ENCODE assay signal across 20 cellular contexts in genomic region chr2:10084956-10085851, GRCh38. TPM values are rescaled to one million over a fixed set of nuclear protein-coding genes. Genes with fewer than 3 reads are reported as not detected.
DNase-seq lines count a peak whose midpoint lies in the region; ATAC-seq, FAIRE-seq and TF ChIP-seq lines count a peak whose summit lies in the region.
"Had no signal": no experiment of that assay in that cellular context is flagged by ENCODE, and none has a peak within 500 bp of the region (broad histone marks: within the 10 kb centered on the region; RNA-seq: fewer than 3 reads in every experiment).

No MANE protein-coding gene starts in this region.

- DNase-seq in hepatocyte (ENCODE audit: low spot score) (peak; percentile 7), HepG2 (ENCODE audit: low spot score) (no peak), progenitor cell of endocrine pancreas (ENCODE audit: low spot score, unreplicated experiment) (no peak), RWPE1 (ENCODE audit: low spot score) (no peak), D721Med (ENCODE audit: insufficient read length, low spot score) (no peak), left ventricle myocardium superior (no peak)
- DNase-seq: AML-193; CD8-positive, alpha-beta T cell; Karpas-422; MV-4-11; NCI-H1105 treated with DMSO at 0.1 percent for 48 hours; NCI-H1694; NCI-H2081 treated with DMSO at 0.1 percent for 48 hours; NCI-H2171 treated with DMSO at 0.1 percent for 48 hours; NCI-H524 treated with DMSO at 0.1 percent for 48 hours; Peyer's patch; SJCRH30 had no signal

- H3F3A ChIP-seq in DOHH2 (ENCODE audit: control insufficient read depth, insufficient read depth), result peaks cover 41% of the 10 kb centered on the region

- POLR2A ChIA-PET in HepG2 (lab: Yijun Ruan, JAX), result interaction anchor here (1.2 kb wide), 1 partner anchor 12 kb away, joined by 4 read pairs; no protein-coding TSS in a partner anchor
- POLR2A ChIA-PET in RWPE1 (lab: Yijun Ruan, JAX; ENCODE audit: low non-redundant PET), result no interaction called here

- H2AFZ ChIP-seq in hepatocyte (no peak overlapping the region), HepG2 (ENCODE audit: low read length) (no peak overlapping the region)

- H3K36me3 ChIP-seq in DOHH2 (ENCODE audit: control insufficient read depth, low read length) (no peaks in the 10 kb centered on the region), hepatocyte (replicated peaks; ENCODE audit: insufficient read depth, low read depth) (no peaks in the 10 kb centered on the region), HepG2 (replicated peaks in 1 of 2; ENCODE audit: control insufficient read depth in 1 of 2, insufficient read depth in 2 of 2, low read length in 2 of 2) (no peaks in the 10 kb centered on the region)
- H3K36me3 ChIP-seq: Peyer's patch, SJCRH30 had no signal

- H4K20me1 ChIP-seq in DOHH2 (ENCODE audit: control insufficient read depth, insufficient read depth, low read depth, low read length) (no peaks in the 10 kb centered on the region), hepatocyte (ENCODE audit: insufficient read depth, poor library complexity, severe bottlenecking) (no peaks in the 10 kb centered on the region), HepG2 (ENCODE audit: insufficient read depth, low read length) (no peaks in the 10 kb centered on the region)

- WGBS in hepatocyte (ENCODE audit: low lambda C conversion rate, missing lambda C conversion rate), result 75% methylated on average over 13 of the region's 13 CpGs
- WGBS in HepG2 (ENCODE audit: low lambda C conversion rate), result 13% methylated on average over 13 of the region's 13 CpGs

- H3K4me1 ChIP-seq in DOHH2 (ENCODE audit: control insufficient read depth, low read length) (peaks cover 93% of the 10 kb centered on the region), hepatocyte (ENCODE audit: insufficient read depth) (peaks cover 10% of the 10 kb centered on the region), HepG2 (ENCODE audit: insufficient read depth, low read length) (peaks cover 26% of the 10 kb centered on the region)
- H3K4me1 ChIP-seq: SJCRH30 had no signal

- TF ChIP-seq RAD21 in HepG2 (CRISPR knock-in tag; IDR thresholded peaks at IDR 0.05), result no peak

- H3K9me3 ChIP-seq in DOHH2 (ENCODE audit: control insufficient read depth, insufficient read depth, low read length) (no peaks in the 10 kb centered on the region), hepatocyte (ENCODE audit: low read depth) (no peaks in the 10 kb centered on the region), HepG2 (ENCODE audit: low read length) (no peaks in the 10 kb centered on the region)
- H3K9me3 ChIP-seq: Peyer's patch, SJCRH30 had no signal

- H3K9me2 ChIP-seq in DOHH2 (replicated peaks; ENCODE audit: control insufficient read depth, low read length), result no peaks in the 10 kb centered on the region
- H3K9me2 ChIP-seq in hepatocyte (replicated peaks; ENCODE audit: insufficient read depth), result no peaks in the 10 kb centered on the region

- no peak for TF ChIP-seq POLR2A in HepG2 (IDR thresholded peaks at IDR 0.05; ENCODE audit: insufficient read depth in 1 of 2, low read depth in 2 of 2, low read length in 2 of 2)

- peaks cover 11% of the 10 kb centered on the region for H3K27me3 Mint-ChIP-seq in progenitor cell of endocrine pancreas

- TF ChIP-seq EP300 in HepG2 (IDR thresholded peaks at IDR 0.05; ENCODE audit: low read depth in 2 of 2, low read length in 2 of 2) (no peak), HepG2 (CRISPR knock-in tag; IDR thresholded peaks at IDR 0.05; ENCODE audit: borderline replicate concordance) (no peak)

- H3K36me3 Mint-ChIP-seq in progenitor cell of endocrine pancreas (ENCODE audit: insufficient read depth), result no peaks in the 10 kb centered on the region
- H3K36me3 Mint-ChIP-seq: CD8-positive, alpha-beta T cell had no signal

- no peak overlapping the region for H3K4me3 Mint-ChIP-seq in progenitor cell of endocrine pancreas (ENCODE audit: low read depth)
- H3K4me3 Mint-ChIP-seq: CD8-positive, alpha-beta T cell had no signal

- no TSS peak for BruUV-seq in HepG2 (replicated peaks; lab: Mats Ljungman, UMichigan)

- H3K4me2 ChIP-seq in DOHH2 (ENCODE audit: low read length) (no peak overlapping the region), hepatocyte (no peak overlapping the region), HepG2 (ENCODE audit: low read depth, low read length) (peak overlapping the region; percentile 51)

- H3K27ac ChIP-seq in DOHH2 (ENCODE audit: low read depth, low read length) (peak overlapping the region; percentile 29), hepatocyte (no peak overlapping the region), HepG2 (ENCODE audit: extremely low read length, insufficient read depth, low read length) (no peak overlapping the region), RWPE1 (no peak overlapping the region)
- H3K27ac ChIP-seq: Peyer's patch, SJCRH30 had no signal

- in situ Hi-C loops in HepG2 (cut with HindIII; ENCODE audit: extremely low pct_ligation_motif_present, low pct_unique_long_range_greater_than_20kb), result no loop called here

- H3K79me2 ChIP-seq in DOHH2 (ENCODE audit: control insufficient read depth, low read length) (no peaks in the 10 kb centered on the region), hepatocyte (no peaks in the 10 kb centered on the region), HepG2 (ENCODE audit: insufficient read depth, low read length) (no peaks in the 10 kb centered on the region)

- H3K9me3 Mint-ChIP-seq in progenitor cell of endocrine pancreas (ENCODE audit: low read depth), result no peaks in the 10 kb centered on the region
- H3K9me3 Mint-ChIP-seq: CD8-positive, alpha-beta T cell had no signal

- H3K9ac ChIP-seq in HepG2 (ENCODE audit: insufficient read depth, low read depth, low read length), result no peak overlapping the region

- peak overlapping the region; percentile 57 for H3K27ac Mint-ChIP-seq in progenitor cell of endocrine pancreas
- H3K27ac Mint-ChIP-seq: CD8-positive, alpha-beta T cell had no signal

- no peak overlapping the region for H3K4me3 ChIP-seq in DOHH2 (ENCODE audit: low read length)
- no peak overlapping the region for H3K4me3 ChIP-seq in hepatocyte
- no peak overlapping the region for H3K4me3 ChIP-seq in HepG2 (replicated peaks in 1 of 3; ENCODE audit: insufficient read depth in 1 of 3, low read depth in 2 of 3, low read length in 3 of 3)
- H3K4me3 ChIP-seq: Peyer's patch, SJCRH30 had no signal

- H3K27me3 ChIP-seq in DOHH2 (ENCODE audit: control insufficient read depth, low read length) (no peaks in the 10 kb centered on the region), hepatocyte (peaks cover 37% of the 10 kb centered on the region), HepG2 (ENCODE audit: control insufficient read depth in 1 of 2, insufficient read depth in 2 of 2, low read length in 2 of 2) (peaks cover 9 to 44% of the 10 kb centered on the region in 2 experiments; a peak in 4 of 5 replicates)

- intact Hi-C loops in HepG2 (cut with micrococcal nuclease; ENCODE audit: unreplicated experiment) (no loop called here), left ventricle myocardium superior (cut with micrococcal nuclease) (no loop called here)

- ATAC-seq in HepG2 (peak; percentile 53), GM21619 (IDR thresholded peaks at IDR 0.05; ENCODE audit: unreplicated experiment) (no peak), left ventricle myocardium superior (no peak)
- ATAC-seq: CD8-positive, alpha-beta T cell had no signal

- peaks cover 42% of the 10 kb centered on the region for H3K4me1 Mint-ChIP-seq in progenitor cell of endocrine pancreas (ENCODE audit: low read depth)

- CTCF ChIA-PET in HepG2 (lab: Yijun Ruan, JAX; ENCODE audit: low intra/inter-chr PET ratio, low total read pairs), result no interaction called here
- CTCF ChIA-PET in RWPE1 (lab: Yijun Ruan, JAX), result interaction anchor here (0.6 to 2.4 kb wide), 5 partner anchors 12 to 350 kb away, joined by 3 to 13 read pairs (median 6); no protein-coding TSS in a partner anchor

- FAIRE-seq in HepG2 (lab: Jason Lieb, UNC), result no peak
- no peak for FAIRE-seq in D721Med (lab: Jason Lieb, UNC)
- FAIRE-seq: H54 had no signal

- TF ChIP-seq CTCF in DOHH2 (IDR thresholded peaks at IDR 0.05; ENCODE audit: low read depth, low read length, poor library complexity, severe bottlenecking), result no peak
- TF ChIP-seq CTCF in hepatocyte (IDR thresholded peaks at IDR 0.05; ENCODE audit: poor library complexity), result no peak
- no peak for TF ChIP-seq CTCF in HepG2 (CRISPR knock-in tag; IDR thresholded peaks at IDR 0.05)
- no peak for TF ChIP-seq CTCF in progenitor cell of endocrine pancreas (IDR thresholded peaks at IDR 0.05; ENCODE audit: unreplicated experiment)
- no peak for TF ChIP-seq CTCF in RWPE1 (conservative IDR thresholded peaks at IDR 0.05; ENCODE audit: low read depth)
- TF ChIP-seq CTCF in D721Med (IDR thresholded peaks at IDR 0.05; ENCODE audit: insufficient read depth, missing control alignments), result no peak

RNA-seq across cellular contexts. Expression of gene CYS1, which starts 5.0 kb away (rescaled TPM):
- total RNA-seq in hepatocyte (1.6 and 2.9 TPM in 2 replicates), HepG2 (2016; rRNA removed; fragmentation: Illumina TruSeq; extraction: Trizol) (not detected in 2 replicates), progenitor cell of endocrine pancreas (2.3 and 2.5 TPM in 2 replicates), left ventricle myocardium superior (3.0 TPM)
- polyA plus RNA-seq in hepatocyte (0.62 and 2.7 TPM in 2 replicates), HepG2 (2011; rRNA removed) (0.04 TPM in 2 replicates)
- total RNA-seq in HepG2 (2016; cell fraction: cytosol; rRNA removed; fragmentation: Illumina TruSeq; extraction: Trizol; ENCODE audit: low read depth), result 0.09 TPM in 1 of 2 replicates, not detected in the other
- total RNA-seq in HepG2 (2016; cell fraction: insoluble cytoplasmic fraction; rRNA removed; fragmentation: Illumina TruSeq; extraction: Trizol), result not detected in 2 replicates
- total RNA-seq in HepG2 (2016; cell fraction: membrane; rRNA removed; fragmentation: Illumina TruSeq; extraction: Trizol), result 0.14 TPM in 1 of 2 replicates, not detected in the other
- not detected in 2 replicates for total RNA-seq in HepG2 (2016; cell fraction: nucleus; rRNA removed; fragmentation: Illumina TruSeq; extraction: Trizol)
- 0.04 and 0.12 TPM in 2 replicates for polyA plus RNA-seq in HepG2 (2011; cell fraction: cytosol; rRNA removed)
- 0.03 TPM in 1 of 2 replicates, not detected in the other for polyA plus RNA-seq in HepG2 (2011; cell fraction: nucleus; rRNA removed)
- polyA plus RNA-seq in HepG2 (2012), result 0.13 TPM in 1 of 2 replicates, not detected in the other
- polyA plus RNA-seq in HepG2 (2016; cell fraction: cytosol; fragmentation: Illumina TruSeq; extraction: Trizol; ENCODE audit: low read depth), result not detected in 2 replicates
- not detected in 2 replicates for polyA plus RNA-seq in HepG2 (2016; cell fraction: insoluble cytoplasmic fraction; fragmentation: Illumina TruSeq; extraction: Trizol; ENCODE audit: low read depth)
- not detected in 2 replicates for polyA plus RNA-seq in HepG2 (2016; cell fraction: membrane; fragmentation: Illumina TruSeq; extraction: Trizol; ENCODE audit: low read depth)
- polyA plus RNA-seq in HepG2 (2016; cell fraction: nucleus; fragmentation: Illumina TruSeq; extraction: Trizol; ENCODE audit: insufficient read depth, low read depth), result not detected in 2 replicates
- 0.16 TPM in 1 of 2 replicates, not detected in the other for polyA minus RNA-seq in HepG2 (2011; rRNA and poly(A)+ RNA removed; ENCODE audit: low replicate concordance)
- polyA minus RNA-seq in HepG2 (2011; cell fraction: cytosol; rRNA and poly(A)+ RNA removed), result not detected in 2 replicates
- not detected in 2 replicates for polyA minus RNA-seq in HepG2 (2011; cell fraction: nucleus; rRNA and poly(A)+ RNA removed)
- total RNA-seq: CD8-positive, alpha-beta T cell; SJCRH30 had no signal

RNA-seq across cellular contexts. Expression of gene RRM2, which starts 37.3 kb away (rescaled TPM):
- total RNA-seq in hepatocyte, result 15.2 and 20.0 TPM in 2 replicates
- polyA plus RNA-seq in hepatocyte, result 40.9 and 49.7 TPM in 2 replicates
- total RNA-seq in HepG2 (2016; rRNA removed; fragmentation: Illumina TruSeq; extraction: Trizol), result 150 and 191 TPM in 2 replicates
- total RNA-seq in HepG2 (2016; cell fraction: cytosol; rRNA removed; fragmentation: Illumina TruSeq; extraction: Trizol; ENCODE audit: low read depth), result 37.8 and 48.5 TPM in 2 replicates
- total RNA-seq in HepG2 (2016; cell fraction: insoluble cytoplasmic fraction; rRNA removed; fragmentation: Illumina TruSeq; extraction: Trizol), result 147 and 157 TPM in 2 replicates
- total RNA-seq in HepG2 (2016; cell fraction: membrane; rRNA removed; fragmentation: Illumina TruSeq; extraction: Trizol), result 80.6 and 88.9 TPM in 2 replicates
- total RNA-seq in HepG2 (2016; cell fraction: nucleus; rRNA removed; fragmentation: Illumina TruSeq; extraction: Trizol), result 128 and 140 TPM in 2 replicates
- polyA plus RNA-seq in HepG2 (2011; rRNA removed), result 15.2 and 31.3 TPM in 2 replicates
- polyA plus RNA-seq in HepG2 (2011; cell fraction: cytosol; rRNA removed), result 16.4 and 33.9 TPM in 2 replicates
- 56.9 and 85.9 TPM in 2 replicates for polyA plus RNA-seq in HepG2 (2011; cell fraction: nucleus; rRNA removed)
- polyA plus RNA-seq in HepG2 (2012), result 28.1 and 60.7 TPM in 2 replicates
- 43.8 and 46.7 TPM in 2 replicates for polyA plus RNA-seq in HepG2 (2016; cell fraction: cytosol; fragmentation: Illumina TruSeq; extraction: Trizol; ENCODE audit: low read depth)
- 194 and 228 TPM in 2 replicates for polyA plus RNA-seq in HepG2 (2016; cell fraction: insoluble cytoplasmic fraction; fragmentation: Illumina TruSeq; extraction: Trizol; ENCODE audit: low read depth)
- polyA plus RNA-seq in HepG2 (2016; cell fraction: membrane; fragmentation: Illumina TruSeq; extraction: Trizol; ENCODE audit: low read depth), result 51.9 and 53.7 TPM in 2 replicates
- 138 and 141 TPM in 2 replicates for polyA plus RNA-seq in HepG2 (2016; cell fraction: nucleus; fragmentation: Illumina TruSeq; extraction: Trizol; ENCODE audit: insufficient read depth, low read depth)
- 59.0 and 93.0 TPM in 2 replicates for polyA minus RNA-seq in HepG2 (2011; rRNA and poly(A)+ RNA removed; ENCODE audit: low replicate concordance)
- polyA minus RNA-seq in HepG2 (2011; cell fraction: cytosol; rRNA and poly(A)+ RNA removed), result 42.2 and 50.2 TPM in 2 replicates
- 47.4 and 63.0 TPM in 2 replicates for polyA minus RNA-seq in HepG2 (2011; cell fraction: nucleus; rRNA and poly(A)+ RNA removed)
- total RNA-seq in progenitor cell of endocrine pancreas, result 70.3 and 79.8 TPM in 2 replicates
- total RNA-seq in left ventricle myocardium superior, result 1.3 TPM

RNA-seq across cellular contexts. Expression of gene KLF11, which starts 41.9 kb away (rescaled TPM):
- total RNA-seq in hepatocyte, result 8.6 and 11.3 TPM in 2 replicates
- polyA plus RNA-seq in hepatocyte, result 7.7 and 10.2 TPM in 2 replicates
- 2.5 and 3.1 TPM in 2 replicates for total RNA-seq in HepG2 (2016; rRNA removed; fragmentation: Illumina TruSeq; extraction: Trizol)
- total RNA-seq in HepG2 (2016; cell fraction: cytosol; rRNA removed; fragmentation: Illumina TruSeq; extraction: Trizol; ENCODE audit: low read depth), result 0.53 and 0.71 TPM in 2 replicates
- total RNA-seq in HepG2 (2016; cell fraction: insoluble cytoplasmic fraction; rRNA removed; fragmentation: Illumina TruSeq; extraction: Trizol), result 2.6 and 2.9 TPM in 2 replicates
- 3.0 and 3.1 TPM in 2 replicates for total RNA-seq in HepG2 (2016; cell fraction: membrane; rRNA removed; fragmentation: Illumina TruSeq; extraction: Trizol)
- total RNA-seq in HepG2 (2016; cell fraction: nucleus; rRNA removed; fragmentation: Illumina TruSeq; extraction: Trizol), result 2.7 and 3.1 TPM in 2 replicates
- 11.8 and 16.9 TPM in 2 replicates for polyA plus RNA-seq in HepG2 (2011; rRNA removed)
- 5.0 and 9.2 TPM in 2 replicates for polyA plus RNA-seq in HepG2 (2011; cell fraction: cytosol; rRNA removed)
- 5.8 and 9.5 TPM in 2 replicates for polyA plus RNA-seq in HepG2 (2011; cell fraction: nucleus; rRNA removed)
- 8.7 and 11.2 TPM in 2 replicates for polyA plus RNA-seq in HepG2 (2012)
- polyA plus RNA-seq in HepG2 (2016; cell fraction: cytosol; fragmentation: Illumina TruSeq; extraction: Trizol; ENCODE audit: low read depth), result 0.48 and 0.57 TPM in 2 replicates
- polyA plus RNA-seq in HepG2 (2016; cell fraction: insoluble cytoplasmic fraction; fragmentation: Illumina TruSeq; extraction: Trizol; ENCODE audit: low read depth), result 2.9 and 3.2 TPM in 2 replicates
- polyA plus RNA-seq in HepG2 (2016; cell fraction: membrane; fragmentation: Illumina TruSeq; extraction: Trizol; ENCODE audit: low read depth), result 1.8 and 2.0 TPM in 2 replicates
- polyA plus RNA-seq in HepG2 (2016; cell fraction: nucleus; fragmentation: Illumina TruSeq; extraction: Trizol; ENCODE audit: insufficient read depth, low read depth), result 4.8 and 5.6 TPM in 2 replicates
- polyA minus RNA-seq in HepG2 (2011; rRNA and poly(A)+ RNA removed; ENCODE audit: low replicate concordance), result 22.9 and 78.5 TPM in 2 replicates
- polyA minus RNA-seq in HepG2 (2011; cell fraction: cytosol; rRNA and poly(A)+ RNA removed), result 5.3 and 10.4 TPM in 2 replicates
- polyA minus RNA-seq in HepG2 (2011; cell fraction: nucleus; rRNA and poly(A)+ RNA removed), result 7.1 and 10.8 TPM in 2 replicates
- 3.5 and 4.6 TPM in 2 replicates for total RNA-seq in progenitor cell of endocrine pancreas
- 25.8 TPM for total RNA-seq in left ventricle myocardium superior
